In the genomic region with DNA sequence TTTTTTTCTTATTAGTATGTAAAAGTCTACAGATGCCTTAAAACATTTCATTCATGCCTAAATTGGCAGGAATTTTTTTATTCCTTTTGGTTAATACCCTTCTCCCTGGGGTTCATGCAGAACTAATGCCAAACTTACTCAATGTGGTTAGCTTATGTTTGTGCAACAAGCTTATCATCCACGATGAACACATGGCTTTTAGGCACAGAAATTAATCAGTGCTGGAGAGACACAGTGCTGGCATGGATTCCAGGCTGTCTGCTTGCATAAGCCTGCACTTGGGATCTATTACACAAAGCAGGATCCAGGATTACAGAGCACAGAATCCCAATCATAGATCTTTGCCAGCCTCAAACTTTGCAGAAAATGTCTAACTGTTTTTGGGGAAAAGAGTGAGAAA, we compare ENCODE assay signal across 12 cellular contexts.
DNase-seq lines count a peak whose midpoint lies in the region; ATAC-seq, FAIRE-seq and TF ChIP-seq lines count a peak whose summit lies in the region.
"Had no signal": no experiment of that assay in that cellular context is flagged by ENCODE, and none has a peak within 500 bp of the region (broad histone marks: within the 10 kb centered on the region; RNA-seq: fewer than 3 reads in every experiment).

No MANE protein-coding gene starts in this region.

- H3K4me3 ChIP-seq in testis, result no peak overlapping the region

- FAIRE-seq in GM19239 (lab: Jason Lieb, UNC), result no peak
- FAIRE-seq: endothelial cell of umbilical vein had no signal

- H3K36me3 ChIP-seq in testis (ENCODE audit: low read depth, missing control alignments), result no peaks in the 10 kb centered on the region

- no peak for TF ChIP-seq POLR2A in testis (IDR thresholded peaks at IDR 0.05)

- H3K9me3 ChIP-seq in testis, result no peaks in the 10 kb centered on the region

- no peak for ATAC-seq in GM19395 (IDR thresholded peaks at IDR 0.05; ENCODE audit: unreplicated experiment)

- 27 to 30% methylated on average over 1 of the region's 1 CpG for WGBS in testis, 2 donors

- intact Hi-C loops in testis (cut with DNase I; ENCODE audit: low total_unique reads), result no loop called here

- H3K27ac ChIP-seq in testis, result no peak overlapping the region

- DNase-seq in HCEC 1CT (peak; percentile 92), brain pericyte (ENCODE audit: low read depth, low spot score) (peak; percentile 24), iris pigment epithelial cell (ENCODE audit: low read depth) (peak; percentile 91), testis (peak; percentile 72), GM19239 (ENCODE audit: insufficient read length, low spot score) (no peak), mesenteric fat pad (ENCODE audit: low spot score) (no peak)
- no peak for DNase-seq in central memory CD4-positive, alpha-beta T cell
- DNase-seq: activated effector memory CD4-positive, alpha-beta T cell treated with anti-CD3 and anti-CD28 coated beads, Interleukin-2, amount 50 U/mL, for 16 hours; GF-D8; NCI-H524 treated with DMSO at 0.1 percent for 48 hours had no signal

- no peaks in the 10 kb centered on the region for H3K27me3 ChIP-seq in testis

- TF ChIP-seq CTCF in testis (IDR thresholded peaks at IDR 0.05), result no peak

- H3K4me1 ChIP-seq in testis, result no peaks in the 10 kb centered on the region

Comparison
In these comparisons a context has a peak if more than half of its experiments do, and no peak if none do; other contexts are left out.
1. DNase-seq: peak in HCEC 1CT (single experiment), brain pericyte (single experiment), iris pigment epithelial cell (single experiment) and testis (single experiment); none in GM19239 (single experiment), mesenteric fat pad (single experiment) and central memory CD4-positive, alpha-beta T cell (single experiment).